8 cellular contexts compared by ENCODE assay signal in the genomic region with DNA sequence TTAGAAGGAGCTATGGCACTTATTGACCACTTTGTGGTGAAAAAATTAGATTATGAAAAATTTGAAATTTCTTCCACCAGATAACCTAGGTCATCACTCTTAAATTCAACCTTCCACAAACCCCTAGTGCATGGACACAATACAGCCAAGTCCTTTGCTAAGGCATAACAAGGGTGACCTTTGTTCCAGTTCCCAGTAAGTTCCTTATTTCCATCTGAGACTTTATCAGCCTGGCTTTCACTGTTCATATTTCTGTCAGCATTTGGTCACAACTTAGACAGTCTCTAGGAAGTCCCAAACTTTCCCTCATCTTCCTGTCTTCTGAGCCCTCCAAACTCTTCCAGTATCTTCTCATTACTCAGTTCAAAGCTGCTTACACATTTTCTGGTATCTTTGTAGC.
"Had no signal": no experiment of that assay in that cellular context is flagged by ENCODE, and none has a peak within 500 bp of the region (broad histone marks: within the 10 kb centered on the region; RNA-seq: fewer than 3 reads in every experiment).

No MANE protein-coding gene starts in this region.

- H3K27ac ChIP-seq: GM23248 had no signal

- FAIRE-seq: HTR-8/SVneo had no signal

- H3K36me3 ChIP-seq: HAP-1 had no signal

- H3K9me3 ChIP-seq: HAP-1 had no signal

- DNase-seq: GM23248, GOT3, H7, HFFc6, IMR-90 had no signal

- ATAC-seq: HCT116 had no signal

- H3K4me3 ChIP-seq: GM23248, HAP-1 had no signal

- H3K4me1 ChIP-seq: HAP-1 had no signal
